1 cellular context compared by ENCODE assay signal in the genomic region with DNA sequence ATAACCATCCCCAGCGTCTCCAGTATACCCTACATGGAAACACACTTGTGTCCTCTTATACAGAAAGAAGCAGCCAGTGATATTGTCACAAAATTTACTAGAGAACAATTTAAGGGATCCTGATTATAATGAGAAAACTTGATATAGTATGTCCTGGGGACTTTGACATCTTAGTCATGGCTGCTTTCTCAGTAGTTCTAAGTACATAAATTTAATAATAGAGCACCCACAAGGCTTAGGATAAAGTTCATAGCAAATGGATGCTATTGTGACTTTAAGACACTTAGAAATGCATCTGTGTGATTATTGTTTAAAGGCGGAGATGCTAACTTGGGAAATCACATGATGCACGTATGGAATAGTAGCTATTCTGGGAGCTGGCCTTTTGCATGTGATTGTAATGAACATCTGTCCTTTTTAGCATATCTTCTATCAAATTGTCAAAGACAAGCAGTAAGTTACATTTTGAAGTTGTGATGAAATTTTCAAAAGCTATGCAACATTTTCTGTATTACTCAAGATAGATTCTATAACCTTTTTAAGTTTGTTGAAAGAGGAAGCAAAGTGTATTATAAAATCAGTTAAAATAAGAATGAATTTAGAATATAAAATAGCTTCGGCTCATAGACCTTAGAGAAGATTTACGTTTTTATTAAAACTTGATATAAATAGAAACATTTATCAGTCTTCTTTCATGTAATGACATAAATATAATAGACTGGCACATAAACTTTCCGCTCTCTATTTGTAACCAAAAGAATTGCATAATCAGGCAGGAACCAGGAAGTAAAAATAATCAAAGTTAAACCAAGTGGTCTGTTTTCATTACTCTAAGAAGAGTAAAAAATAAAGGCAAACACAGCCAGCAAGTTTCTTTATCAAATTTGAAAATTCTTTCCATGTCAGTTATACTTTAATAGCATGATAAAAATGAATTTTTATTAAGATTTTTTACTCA.
TF ChIP-seq lines count a peak whose summit lies in the region.

No MANE protein-coding gene starts in this region.

TF ChIP-seq in HepG2, 621 proteins besides CTCF, POLR2A, EP300 and RAD21 (continued from another document):
- TF ChIP-seq, protein P1, sequence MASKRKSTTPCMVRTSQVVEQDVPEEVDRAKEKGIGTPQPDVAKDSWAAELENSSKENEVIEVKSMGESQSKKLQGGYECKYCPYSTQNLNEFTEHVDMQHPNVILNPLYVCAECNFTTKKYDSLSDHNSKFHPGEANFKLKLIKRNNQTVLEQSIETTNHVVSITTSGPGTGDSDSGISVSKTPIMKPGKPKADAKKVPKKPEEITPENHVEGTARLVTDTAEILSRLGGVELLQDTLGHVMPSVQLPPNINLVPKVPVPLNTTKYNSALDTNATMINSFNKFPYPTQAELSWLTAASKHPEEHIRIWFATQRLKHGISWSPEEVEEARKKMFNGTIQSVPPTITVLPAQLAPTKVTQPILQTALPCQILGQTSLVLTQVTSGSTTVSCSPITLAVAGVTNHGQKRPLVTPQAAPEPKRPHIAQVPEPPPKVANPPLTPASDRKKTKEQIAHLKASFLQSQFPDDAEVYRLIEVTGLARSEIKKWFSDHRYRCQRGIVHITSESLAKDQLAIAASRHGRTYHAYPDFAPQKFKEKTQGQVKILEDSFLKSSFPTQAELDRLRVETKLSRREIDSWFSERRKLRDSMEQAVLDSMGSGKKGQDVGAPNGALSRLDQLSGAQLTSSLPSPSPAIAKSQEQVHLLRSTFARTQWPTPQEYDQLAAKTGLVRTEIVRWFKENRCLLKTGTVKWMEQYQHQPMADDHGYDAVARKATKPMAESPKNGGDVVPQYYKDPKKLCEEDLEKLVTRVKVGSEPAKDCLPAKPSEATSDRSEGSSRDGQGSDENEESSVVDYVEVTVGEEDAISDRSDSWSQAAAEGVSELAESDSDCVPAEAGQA (IDR thresholded peaks at IDR 0.05; ENCODE audit: low read depth), result no peak
- TF ChIP-seq, protein P1 (CRISPR knock-in tag; IDR thresholded peaks at IDR 0.05; ENCODE audit: borderline replicate concordance), result no peak
